ENCODE assay signal across 8 cellular contexts in the genomic region with DNA sequence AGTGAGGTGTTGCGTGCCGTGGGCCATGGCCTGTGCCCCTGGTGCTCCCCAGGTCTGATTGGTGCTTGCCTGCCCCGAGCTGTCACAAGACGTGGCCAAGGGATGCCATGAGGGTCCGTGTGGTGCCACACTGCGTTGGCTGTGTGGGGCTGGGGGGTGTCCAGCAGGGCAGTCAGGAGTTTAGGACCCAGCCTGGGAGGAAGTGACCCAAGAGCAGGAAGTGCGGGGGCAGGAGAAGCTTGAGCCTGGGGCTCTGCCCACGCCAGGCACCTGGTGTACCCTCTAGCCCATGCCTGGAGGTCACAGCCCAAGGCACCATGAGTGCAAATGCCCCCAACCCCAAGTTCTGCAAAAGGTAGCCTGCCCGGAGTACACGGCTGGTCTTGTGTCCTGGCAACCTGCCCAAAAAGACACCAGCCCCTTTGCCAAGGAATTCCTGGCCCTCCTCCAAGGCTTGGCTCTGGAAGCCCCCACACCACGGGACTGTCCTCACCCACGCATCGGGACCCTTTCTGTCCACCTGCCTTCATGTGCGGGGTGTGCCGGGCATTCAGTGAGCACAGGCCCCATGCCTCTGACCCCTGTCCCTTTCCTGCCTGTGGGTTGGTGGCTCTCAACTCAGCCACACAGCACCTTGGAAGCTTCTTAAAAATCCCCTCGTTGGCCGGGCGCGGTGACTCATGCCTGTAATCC. TPM values are rescaled to one million over a fixed set of nuclear protein-coding genes. Genes with fewer than 3 reads are reported as not detected.
DNase-seq lines count a peak whose midpoint lies in the region; ATAC-seq and TF ChIP-seq lines count a peak whose summit lies in the region.

No MANE protein-coding gene starts in this region.

- H3K4me1 Mint-ChIP-seq in CD4-positive, alpha-beta memory T cell = peaks cover 11 to 49% (median 26%) of the 10 kb centered on the region in 4 donors
- H3K4me1 Mint-ChIP-seq in effector memory CD8-positive, alpha-beta T cell (ENCODE audit: low read depth in 2 of 2) = peaks cover 16 to 30% of the 10 kb centered on the region in 2 donors
- H3K4me1 Mint-ChIP-seq in nephron progenitor cell = peaks cover 50% of the 10 kb centered on the region

- no peaks in the 10 kb centered on the region for H3K9me3 ChIP-seq in CD4-positive, alpha-beta memory T cell (ENCODE audit: control insufficient read depth in 1 of 2, low read length in 2 of 2)

- H3K9me3 Mint-ChIP-seq in CD4-positive, alpha-beta memory T cell = no peaks in the 10 kb centered on the region
- no peaks in the 10 kb centered on the region for H3K9me3 Mint-ChIP-seq in effector memory CD8-positive, alpha-beta T cell
- no peaks in the 10 kb centered on the region for H3K9me3 Mint-ChIP-seq in nephron progenitor cell

- H3K36me3 ChIP-seq in CD4-positive, alpha-beta memory T cell (ENCODE audit: insufficient read depth, low read length) = peaks cover 16% of the 10 kb centered on the region

- H3K4me3 ChIP-seq in CD4-positive, alpha-beta memory T cell (ENCODE audit: low read length in 2 of 2) = peak overlapping the region in 1 of 2 donors; percentile 51

- peak overlapping the region; percentile 79 to 97 (median 92) for H3K4me3 Mint-ChIP-seq in CD4-positive, alpha-beta memory T cell
- peak overlapping the region; percentile 86 to 93 for H3K4me3 Mint-ChIP-seq in effector memory CD8-positive, alpha-beta T cell
- H3K4me3 Mint-ChIP-seq in nephron progenitor cell = no peak overlapping the region

- H3K27ac Mint-ChIP-seq in CD4-positive, alpha-beta memory T cell = peak overlapping the region; percentile 86 to 97 (median 96)
- H3K27ac Mint-ChIP-seq in effector memory CD8-positive, alpha-beta T cell = peak overlapping the region; percentile 84 to 90
- peak overlapping the region; percentile 96 for H3K27ac Mint-ChIP-seq in nephron progenitor cell

- H3K4me1 ChIP-seq in CD4-positive, alpha-beta memory T cell (ENCODE audit: insufficient read depth, low read length) = peaks cover 54% of the 10 kb centered on the region

- peak in 1 of 5 donors; percentile 55 for DNase-seq in CD4-positive, alpha-beta memory T cell
- DNase-seq in MV-4-11 (lab: John Stamatoyannopoulos, UW) (peak; percentile 22), nephron progenitor cell (no peak), GM03348 (ENCODE audit: low spot score) (no peak), SW 1271 (lab: John Stamatoyannopoulos, UW) (no peak), NCI-H2029 (lab: John Stamatoyannopoulos, UW) (no peak)
- DNase-seq in effector memory CD8-positive, alpha-beta T cell = no peak

- no peaks in the 10 kb centered on the region for H3K27me3 ChIP-seq in CD4-positive, alpha-beta memory T cell (ENCODE audit: insufficient read depth, low read length)

- H3K27ac ChIP-seq in CD4-positive, alpha-beta memory T cell (ENCODE audit: low read depth, low read length) = peak overlapping the region; percentile 87

- CTCF ChIA-PET in CD4-positive, alpha-beta memory T cell (lab: Charles Lee; ENCODE audit: partially characterized antibody) = interaction anchor here (0.8 to 2.8 kb wide), 4 partner anchors 11 to 37 kb away, joined by 4 to 25 read pairs (median 10); a partner anchor contains a TSS

- ATAC-seq in effector memory CD8-positive, alpha-beta T cell (replicated peaks) = no peak
- ATAC-seq in HG03139 (IDR thresholded peaks at IDR 0.05; ENCODE audit: unreplicated experiment) = no peak

- H3K36me3 Mint-ChIP-seq in CD4-positive, alpha-beta memory T cell = peaks cover 0 to 24% of the 10 kb centered on the region in 2 donors
- peaks cover 53% of the 10 kb centered on the region for H3K36me3 Mint-ChIP-seq in effector memory CD8-positive, alpha-beta T cell (ENCODE audit: insufficient read depth)
- H3K36me3 Mint-ChIP-seq in nephron progenitor cell (ENCODE audit: low read depth) = no peaks in the 10 kb centered on the region

- intact Hi-C loops in CD4-positive, alpha-beta memory T cell (cut with micrococcal nuclease) = no loop called here

- H3K27me3 Mint-ChIP-seq in CD4-positive, alpha-beta memory T cell = no peaks in the 10 kb centered on the region
- no peaks in the 10 kb centered on the region for H3K27me3 Mint-ChIP-seq in effector memory CD8-positive, alpha-beta T cell
- no peaks in the 10 kb centered on the region for H3K27me3 Mint-ChIP-seq in nephron progenitor cell (ENCODE audit: low read depth, poor library complexity)

- TF ChIP-seq CTCF in nephron progenitor cell (IDR thresholded peaks at IDR 0.05) = no peak

- POLR2A ChIA-PET in CD4-positive, alpha-beta memory T cell (lab: Charles Lee; ENCODE audit: partially characterized antibody) = interaction anchor here (0.6 to 5.2 kb wide), 7 partner anchors 12 to 121 kb away, joined by 3 to 85 read pairs (median 4); a partner anchor contains a TSS

RNA-seq across cellular contexts. Expression of a gene that starts 24.9 kb away (rescaled TPM):
- total RNA-seq in CD4-positive, alpha-beta memory T cell = 10 to 100 TPM; 24.7 to 27.0 TPM
- polyA plus RNA-seq in CD4-positive, alpha-beta memory T cell = 1 to 10 TPM; 3.5 to 9.2 TPM

RNA-seq across cellular contexts. Expression of a gene that starts 29.6 kb away (rescaled TPM):
- 1 to 10 TPM in 1 of 2 experiments, under 1 TPM in 1; 0.86 to 2.4 TPM for total RNA-seq in CD4-positive, alpha-beta memory T cell
- 1 to 10 TPM; 2.1 to 2.6 TPM for polyA plus RNA-seq in CD4-positive, alpha-beta memory T cell

RNA-seq across cellular contexts. Expression of a gene that starts 32.1 kb away (rescaled TPM):
- total RNA-seq in CD4-positive, alpha-beta memory T cell = 10 to 100 TPM; 40.1 to 45.6 TPM
- 10 to 100 TPM; 19.7 to 28.2 TPM for polyA plus RNA-seq in CD4-positive, alpha-beta memory T cell

RNA-seq across cellular contexts. Expression of a gene that starts 34.2 kb away (rescaled TPM):
- total RNA-seq in CD4-positive, alpha-beta memory T cell = 10 to 100 TPM; 13.9 to 18.1 TPM
- polyA plus RNA-seq in CD4-positive, alpha-beta memory T cell = 1 to 10 TPM; 2.8 to 4.5 TPM
